ENCODE assay signal across 9 cellular contexts in genomic region chr2:14633031-14633430, GRCh38. TPM values are rescaled to one million over a fixed set of nuclear protein-coding genes. Genes with fewer than 3 reads are reported as not detected.
A peak's percentile ranks its signal among the peaks of the same experiment; 100 is the strongest.
DNase-seq lines count a peak whose midpoint lies in the region; ATAC-seq and TF ChIP-seq lines count a peak whose summit lies in the region.
"Had no signal": no experiment of that assay in that cellular context is flagged by ENCODE, and none has a peak within 500 bp of the region (broad histone marks: within the 10 kb centered on the region; RNA-seq: fewer than 3 reads in every experiment).

No MANE protein-coding gene starts in this region.

- H3K27ac Mint-ChIP-seq in stimulated activated memory B cell treated with anti-CD40 and anti-IgM and Interleukin-4, amounts not matched to agents 10 μg/mL and 1 μg/mL and 100 μg/mL, for 72 hours, result no peak overlapping the region
- H3K27ac Mint-ChIP-seq: memory B cell had no signal

- ATAC-seq in HG03565 (IDR thresholded peaks at IDR 0.05; ENCODE audit: unreplicated experiment), result no peak
- ATAC-seq in stimulated activated memory B cell treated with anti-CD40 and anti-IgM and Interleukin-4, amounts not matched to agents 10 μg/mL and 1 μg/mL and 100 μg/mL, for 72 hours, result no peak

- H3K27me3 ChIP-seq in esophagus muscularis mucosa (peaks cover 0 to 35% (median 0%) of the 10 kb centered on the region in 4 donors), neuron (ENCODE audit: insufficient read depth, low read length) (peaks cover 77% of the 10 kb centered on the region)

- H3K27me3 Mint-ChIP-seq in stimulated activated memory B cell treated with anti-CD40 and anti-IgM and Interleukin-4, amounts not matched to agents 10 μg/mL and 1 μg/mL and 100 μg/mL, for 72 hours, result peaks cover 53% of the 10 kb centered on the region

- H3K36me3 ChIP-seq in esophagus muscularis mucosa (no peaks in the 10 kb centered on the region), neuron (ENCODE audit: insufficient read depth, low read length) (no peaks in the 10 kb centered on the region)

- intact Hi-C loops in esophagus muscularis mucosa (cut with DNase I), result loop anchor here (5.0 to 10.0 kb wide), 2 partner anchors 206 to 412 kb away; no protein-coding TSS in a partner anchor

- H2AFZ ChIP-seq in neuron (ENCODE audit: low read depth, low read length), result peak overlapping the region; percentile 24

- WGBS in esophagus muscularis mucosa, result 3% methylated on average over 13 of the region's 14 CpGs

- H3K4me1 Mint-ChIP-seq in stimulated activated memory B cell treated with anti-CD40 and anti-IgM and Interleukin-4, amounts not matched to agents 10 μg/mL and 1 μg/mL and 100 μg/mL, for 72 hours, result no peaks in the 10 kb centered on the region
- H3K4me1 Mint-ChIP-seq: memory B cell had no signal

- no peaks in the 10 kb centered on the region for H3K9me3 Mint-ChIP-seq in stimulated activated memory B cell treated with anti-CD40 and anti-IgM and Interleukin-4, amounts not matched to agents 10 μg/mL and 1 μg/mL and 100 μg/mL, for 72 hours
- H3K9me3 Mint-ChIP-seq: memory B cell had no signal

- DNase-seq in Caki2 (ENCODE audit: low read depth) (peak; percentile 12), NCI-H345 (lab: John Stamatoyannopoulos, UW) (peak; percentile 80), esophagus muscularis mucosa (ENCODE audit: extremely low spot score) (no peak), T-helper 2 cell (no peak), G401 (ENCODE audit: low spot score) (no peak)

- no peak for TF ChIP-seq CTCF in esophagus muscularis mucosa (IDR thresholded peaks at IDR 0.05)

- TF ChIP-seq POLR2A in esophagus muscularis mucosa (IDR thresholded peaks at IDR 0.05; ENCODE audit: low read depth), result no peak

- H3K4me3 ChIP-seq in esophagus muscularis mucosa (peak overlapping the region; percentile 60 to 69 (median 62)), neuron (ENCODE audit: low read length) (peak overlapping the region; percentile 42)

- H3K9me3 ChIP-seq in esophagus muscularis mucosa (no peaks in the 10 kb centered on the region), neuron (ENCODE audit: low read length) (no peaks in the 10 kb centered on the region)

- no peak for TF ChIP-seq EP300 in esophagus muscularis mucosa (IDR thresholded peaks at IDR 0.05)

- in situ Hi-C loops in Caki2 (cut with HindIII; ENCODE audit: low pct_unique_long_range_greater_than_20kb, low sequenced_read_pairs), result no loop called here
- in situ Hi-C loops in G401 (cut with HindIII; ENCODE audit: low sequenced_read_pairs), result no loop called here

- peak overlapping the region; percentile 62 to 86 (median 68) for H3K27ac ChIP-seq in esophagus muscularis mucosa (replicated peaks in 1 of 4)

- H3K4me3 Mint-ChIP-seq in stimulated activated memory B cell treated with anti-CD40 and anti-IgM and Interleukin-4, amounts not matched to agents 10 μg/mL and 1 μg/mL and 100 μg/mL, for 72 hours, result no peak overlapping the region
- H3K4me3 Mint-ChIP-seq: memory B cell had no signal

- H3K4me1 ChIP-seq in esophagus muscularis mucosa (peaks cover 23 to 54% (median 43%) of the 10 kb centered on the region in 4 donors), neuron (ENCODE audit: insufficient read depth, low read length) (peaks cover 10% of the 10 kb centered on the region)

- H3K36me3 Mint-ChIP-seq in stimulated activated memory B cell treated with anti-CD40 and anti-IgM and Interleukin-4, amounts not matched to agents 10 μg/mL and 1 μg/mL and 100 μg/mL, for 72 hours, result no peaks in the 10 kb centered on the region
- H3K36me3 Mint-ChIP-seq: memory B cell had no signal

RNA-seq across cellular contexts. Expression of gene LRATD1, which starts 0.5 kb away (rescaled TPM):
- 1.2 and 1.9 TPM in 2 replicates for total RNA-seq in Caki2 (2014; rRNA removed; shearing (Covaris generic); ENCODE audit: low replicate concordance)
- total RNA-seq in esophagus muscularis mucosa, result 10 to 100 TPM in 3 of 4 donors, 1 to 10 TPM in 1; 5.6 to 12.5 (median 10.7) TPM
- not detected in 2 replicates for total RNA-seq in G401 (2014; rRNA removed; shearing (Covaris generic))

Comparison
In these comparisons a context has a peak if more than half of its experiments do, and no peak if none do; other contexts are left out.
1. DNase-seq: peak in Caki2 (single experiment) and NCI-H345 (single experiment); none in esophagus muscularis mucosa (single experiment), T-helper 2 cell (0 of 5) and G401 (single experiment).